Comparison of ENCODE assay signal across 27 cellular contexts in genomic region chr17:15448580-15448956, GRCh38. TPM values are rescaled to one million over a fixed set of nuclear protein-coding genes. Genes with fewer than 3 reads are reported as not detected.
DNase-seq lines count a peak whose midpoint lies in the region; ATAC-seq, FAIRE-seq and TF ChIP-seq lines count a peak whose summit lies in the region.
"Had no signal": no experiment of that assay in that cellular context is flagged by ENCODE, and none has a peak within 500 bp of the region (broad histone marks: within the 10 kb centered on the region; RNA-seq: fewer than 3 reads in every experiment).

No MANE protein-coding gene starts in this region.

- no peak overlapping the region for H3K4me2 ChIP-seq in H9 (ENCODE audit: insufficient read depth, insufficient read length, low read length)

- H3K4ac ChIP-seq in H9 (ENCODE audit: low read depth, low read length): no peak overlapping the region

- H3K23ac ChIP-seq in H9 (ENCODE audit: insufficient read length, low read depth, low read length): no peak overlapping the region

- H2BK12ac ChIP-seq in H9 (ENCODE audit: insufficient read length, low read depth, low read length): no peak overlapping the region

- H2BK15ac ChIP-seq in H9 (ENCODE audit: low read depth, low read length): no peak overlapping the region

- no peak overlapping the region for H2BK20ac ChIP-seq in H9 (ENCODE audit: low read depth, low read length, poor library complexity, severe bottlenecking)

- TF ChIP-seq CTCF in H9 (conservative IDR thresholded peaks at IDR 0.05) (no peak), endodermal cell (conservative IDR thresholded peaks at IDR 0.05) (no peak), kidney (IDR thresholded peaks at IDR 0.05; ENCODE audit: borderline replicate concordance, extremely low read depth, insufficient read depth) (no peak), sigmoid colon (IDR thresholded peaks at IDR 0.05) (no peak)

- peaks cover 0 to 4% of the 10 kb centered on the region in 2 experiments; a peak in 1 of 4 replicates for H3K4me1 Mint-ChIP-seq in H9
- H3K4me1 Mint-ChIP-seq in endodermal cell: peaks cover 15% of the 10 kb centered on the region

- H4K8ac ChIP-seq in H9 (replicated peaks; ENCODE audit: insufficient read length, low read depth, low read length): no peak overlapping the region

- TF ChIP-seq POLR2A in sigmoid colon (IDR thresholded peaks at IDR 0.05): no peak

- intact Hi-C loops in kidney (cut with DNase I) (no loop called here), sigmoid colon (cut with DNase I) (no loop called here)

- H3K79me1 ChIP-seq in H9 (ENCODE audit: insufficient read depth, low read depth, low read length, poor library complexity, severe bottlenecking): no peaks in the 10 kb centered on the region

- no peak overlapping the region for H3K14ac ChIP-seq in H9 (ENCODE audit: insufficient read depth, low read length)

- no peak overlapping the region for H3K18ac ChIP-seq in H9 (ENCODE audit: insufficient read length, low read depth, low read length)

- H3K36me3 Mint-ChIP-seq in H9 (ENCODE audit: insufficient read depth in 1 of 3, low read depth in 3 of 3): no peaks in the 10 kb centered on the region; a peak in 1 of 7 replicates
- H3K36me3 Mint-ChIP-seq in endodermal cell (ENCODE audit: low read depth): peaks cover 20% of the 10 kb centered on the region

- H4K91ac ChIP-seq in H9 (ENCODE audit: insufficient read length, low read depth, low read length): no peak overlapping the region

- H3T11ph ChIP-seq in H9 (ENCODE audit: low read length): no peak overlapping the region

- no peaks in the 10 kb centered on the region for H3K27me3 ChIP-seq in H9 (ENCODE audit: insufficient read depth, low read length)
- H3K27me3 ChIP-seq in endodermal cell (ENCODE audit: control insufficient read depth, insufficient read depth, low read length, poor library complexity, severe bottlenecking): no peaks in the 10 kb centered on the region
- no peaks in the 10 kb centered on the region for H3K27me3 ChIP-seq in sigmoid colon
- H3K27me3 ChIP-seq: testis had no signal

- no peaks in the 10 kb centered on the region; the same call in 1 of the 2 replicates for H3K27me3 Mint-ChIP-seq in H9 (ENCODE audit: low read depth)
- H3K27me3 Mint-ChIP-seq in endodermal cell (ENCODE audit: insufficient read depth): no peaks in the 10 kb centered on the region

- no peak overlapping the region for H2AK5ac ChIP-seq in H9 (ENCODE audit: insufficient read length, low read length)

- ATAC-seq in GM21423 (IDR thresholded peaks at IDR 0.05; ENCODE audit: unreplicated experiment): no peak
- ATAC-seq in HG03159 (IDR thresholded peaks at IDR 0.05; ENCODE audit: unreplicated experiment): no peak
- ATAC-seq: left colon had no signal

- H3K9me3 Mint-ChIP-seq in H9 (no peaks in the 10 kb centered on the region), endodermal cell (no peaks in the 10 kb centered on the region)
- H3K9me3 Mint-ChIP-seq: T-helper 1 cell treated with Interleukin-12 subunit alpha and Interleukin-12 subunit beta and Interleukin-4 antibody, amounts not matched to agents 30 μg/mL and 1 μg/mL, for 36 hours had no signal

- no peak overlapping the region for H2BK120ac ChIP-seq in H9 (ENCODE audit: low read depth, low read length, poor library complexity, severe bottlenecking)

- H3K56ac ChIP-seq in H9 (ENCODE audit: insufficient read length, low read depth, low read length): no peak overlapping the region

- WGBS in H9 (ENCODE audit: extremely low coverage, insufficient read length, low lambda C conversion rate): no CpG with 5 or more reads among the region's 7 CpGs
- WGBS in endodermal cell (ENCODE audit: insufficient coverage in 1 of 2, insufficient read length in 1 of 2), 2 experiments: 94 to 96% methylated on average over 6 to 7 of the region's 7 CpGs
- WGBS in sigmoid colon, 2 donors: 92 to 95% methylated on average over 7 of the region's 7 CpGs

- H3K4me3 ChIP-seq in endodermal cell (ENCODE audit: low read length): no peak overlapping the region
- no peak overlapping the region for H3K4me3 ChIP-seq in kidney (ENCODE audit: low read length in 2 of 2)
- H3K4me3 ChIP-seq in sigmoid colon: no peak overlapping the region
- H3K4me3 ChIP-seq: SK-N-MC, testis had no signal

- H3K9ac ChIP-seq in H9 (ENCODE audit: extremely low read depth, insufficient read length, low read length): no peak overlapping the region
- no peak overlapping the region for H3K9ac ChIP-seq in endodermal cell (ENCODE audit: extremely low read depth, low read length, poor library complexity, severe bottlenecking)
- H3K9ac ChIP-seq in kidney (ENCODE audit: low read length in 2 of 2): no peak overlapping the region

- no peaks in the 10 kb centered on the region for H3K9me3 ChIP-seq in H9 (ENCODE audit: control insufficient read depth, low read depth, low read length)
- H3K9me3 ChIP-seq in endodermal cell (ENCODE audit: control insufficient read depth, low read length): no peaks in the 10 kb centered on the region
- H3K9me3 ChIP-seq in kidney (ENCODE audit: control insufficient read depth in 1 of 2, low read length in 2 of 2): no peaks in the 10 kb centered on the region
- no peaks in the 10 kb centered on the region for H3K9me3 ChIP-seq in sigmoid colon
- H3K9me3 ChIP-seq: testis had no signal

- H3K4me1 ChIP-seq in H9 (ENCODE audit: insufficient read depth, low read length) (no peaks in the 10 kb centered on the region), endodermal cell (ENCODE audit: control insufficient read depth, insufficient read depth, low read length) (no peaks in the 10 kb centered on the region), kidney (ENCODE audit: control insufficient read depth in 1 of 2, insufficient read depth in 1 of 2, low read depth in 1 of 2, low read length in 2 of 2) (no peaks in the 10 kb centered on the region), sigmoid colon (peaks cover 0 to 8% (median 0%) of the 10 kb centered on the region in 4 donors)
- H3K4me1 ChIP-seq: testis had no signal

- H3K36me3 ChIP-seq in endodermal cell (ENCODE audit: control insufficient read depth, insufficient read depth, low read length) (peaks cover 93% of the 10 kb centered on the region), kidney (ENCODE audit: control insufficient read depth in 1 of 2, insufficient read depth in 2 of 2, low read length in 2 of 2) (peaks cover 0 to 4% of the 10 kb centered on the region in 2 donors), sigmoid colon (no peaks in the 10 kb centered on the region)

- H3K27ac Mint-ChIP-seq in H9 (peak overlapping the region; percentile 1 to 20 (median 6); a peak in 3 of 7 replicates), endodermal cell (peak overlapping the region; percentile 26)
- H3K27ac Mint-ChIP-seq: T-helper 1 cell treated with Interleukin-12 subunit alpha and Interleukin-12 subunit beta and Interleukin-4 antibody, amounts not matched to agents 30 μg/mL and 1 μg/mL, for 36 hours had no signal

- H2AFZ ChIP-seq in H9 (ENCODE audit: low read length): no peak overlapping the region

- DNase-seq in H9 (no peak), endodermal cell (no peak), kidney (no peak), sigmoid colon (peak; percentile 46), pons (ENCODE audit: low spot score) (no peak), A172 (ENCODE audit: low spot score) (no peak)
- DNase-seq: activated CD4-positive, alpha-beta T cell treated with anti-CD3 and anti-CD28 coated beads for 48 hours; activated naive CD4-positive, alpha-beta T cell treated with Interleukin-2 at 50 U/mL for 16 hours; activated T-cell treated with anti-CD3 and anti-CD28 coated beads, Interleukin-2, amount 50 U/mL, for 48 hours; C1 segment of cervical spinal cord; DND-41; H7; head of caudate nucleus; IMR-90; left colon; NCI-H1105; NCI-H2029; NCI-H2227 treated with DMSO at 0.1 percent for 48 hours; NCI-H748 treated with DMSO at 0.1 percent for 48 hours; RPMI8226; stimulated activated CD4-positive, alpha-beta T cell treated with anti-CD3 and anti-CD28 coated beads, Interleukin-1b, Interleukin-23, amount 100 ng/mL, for 48 hours; testis had no signal

- H3K23me2 ChIP-seq in H9 (ENCODE audit: insufficient read length, low read depth, low read length, poor library complexity, severe bottlenecking): no peaks in the 10 kb centered on the region

- no peak overlapping the region for H4K5ac ChIP-seq in H9 (ENCODE audit: insufficient read length, low read depth, low read length)

- no peak for FAIRE-seq in kidney (lab: Jason Lieb, UNC)
- FAIRE-seq: small intestine had no signal

- no peaks in the 10 kb centered on the region for H4K20me1 ChIP-seq in H9 (ENCODE audit: control insufficient read depth, insufficient read depth, insufficient read length)

- no peak for TF ChIP-seq EP300 in sigmoid colon (IDR thresholded peaks at IDR 0.05)

- H3K27ac ChIP-seq in H9 (ENCODE audit: insufficient read length, low read depth, low read length): no peak overlapping the region
- no peak overlapping the region for H3K27ac ChIP-seq in endodermal cell (ENCODE audit: low read depth, low read length)
- H3K27ac ChIP-seq in kidney (ENCODE audit: low read depth in 2 of 2, low read length in 2 of 2): peak overlapping the region; percentile 27 to 35
- H3K27ac ChIP-seq in sigmoid colon: peak overlapping the region; percentile 15 to 61 (median 38)
- H3K27ac ChIP-seq: SK-N-MC, testis had no signal

- H3K4me3 Mint-ChIP-seq in H9 (no peak overlapping the region), endodermal cell (no peak overlapping the region)
- H3K4me3 Mint-ChIP-seq: T-helper 1 cell treated with Interleukin-12 subunit alpha and Interleukin-12 subunit beta and Interleukin-4 antibody, amounts not matched to agents 30 μg/mL and 1 μg/mL, for 36 hours had no signal

- no peak overlapping the region for H2BK5ac ChIP-seq in H9 (ENCODE audit: insufficient read length, low read length)

- no peaks in the 10 kb centered on the region for H3K79me2 ChIP-seq in H9 (ENCODE audit: insufficient read depth, low read length)

RNA-seq across cellular contexts. Expression of gene CDRT4, which starts 18.9 kb away (rescaled TPM):
- total RNA-seq in H9 (2021) (3.8 and 5.0 TPM in 2 replicates), endodermal cell (10 to 100 TPM; 16.4 to 39.7 TPM), kidney (8.0 TPM), sigmoid colon (1 to 10 TPM in 3 of 4 donors, not detected in 1; 2.5 to 5.0 (median 3.8) TPM)
- 3.0 TPM for polyA plus RNA-seq in endodermal cell (2013, experiment 1 of 2)
- 4.4 TPM for polyA plus RNA-seq in endodermal cell (2013, experiment 2 of 2)
- polyA plus RNA-seq in kidney (ENCODE audit: insufficient read depth, low read depth, low replicate concordance) (4.6 TPM), sigmoid colon (1 to 10 TPM; 1.8 to 6.6 (median 3.5) TPM)
- total RNA-seq in A172 (2014; rRNA removed; shearing (Covaris generic)): 0.96 TPM in 1 of 2 replicates, not detected in the other

Comparison
In these comparisons a context has a peak if more than half of its experiments do, and no peak if none do; other contexts are left out.
1. H3K27ac ChIP-seq: peak in kidney (2 of 2) and sigmoid colon (4 of 4); none in H9 (single experiment) and endodermal cell (single experiment).